In genomic region chr4:120053916-120054315, GRCh38 we compare ENCODE assay signal across 9 cellular contexts. TPM values are rescaled to one million over a fixed set of nuclear protein-coding genes. Genes with fewer than 3 reads are reported as not detected.
A peak's percentile ranks its signal among the peaks of the same experiment; 100 is the strongest.
DNase-seq lines count a peak whose midpoint lies in the region; ATAC-seq, FAIRE-seq and TF ChIP-seq lines count a peak whose summit lies in the region.
"Had no signal": no experiment of that assay in that cellular context is flagged by ENCODE, and none has a peak within 500 bp of the region (broad histone marks: within the 10 kb centered on the region; RNA-seq: fewer than 3 reads in every experiment).

No MANE protein-coding gene starts in this region.

- no peaks in the 10 kb centered on the region for H3K4me1 ChIP-seq in right atrium auricular region
- H3K4me1 ChIP-seq in colonic mucosa: peaks cover 4% of the 10 kb centered on the region

- H3K27me3 Mint-ChIP-seq in stimulated activated memory B cell treated with anti-CD40 and anti-IgM and Interleukin-4, amounts not matched to agents 10 μg/mL and 1 μg/mL and 100 μg/mL, for 72 hours: no peaks in the 10 kb centered on the region

- H3K36me3 ChIP-seq in right atrium auricular region: no peaks in the 10 kb centered on the region
- H3K36me3 ChIP-seq in colonic mucosa: no peaks in the 10 kb centered on the region

- no peak for TF ChIP-seq CTCF in right atrium auricular region (IDR thresholded peaks at IDR 0.05)
- TF ChIP-seq CTCF in colonic mucosa (IDR thresholded peaks at IDR 0.05): no peak

- H3K4me1 Mint-ChIP-seq in stimulated activated memory B cell treated with anti-CD40 and anti-IgM and Interleukin-4, amounts not matched to agents 10 μg/mL and 1 μg/mL and 100 μg/mL, for 72 hours: peaks cover 17% of the 10 kb centered on the region

- intact Hi-C loops in colonic mucosa (cut with DNase I): loop anchor here (5.0 to 10.0 kb wide), 2 partner anchors 497 to 1069 kb away; no protein-coding TSS in a partner anchor

- no peak for TF ChIP-seq POLR2A in GM12892 (IDR thresholded peaks at IDR 0.05; ENCODE audit: low read depth, low read length)

- peak; percentile 66 for FAIRE-seq in GM12892 (lab: Jason Lieb, UNC)

- H3K9me3 Mint-ChIP-seq in stimulated activated memory B cell treated with anti-CD40 and anti-IgM and Interleukin-4, amounts not matched to agents 10 μg/mL and 1 μg/mL and 100 μg/mL, for 72 hours: no peaks in the 10 kb centered on the region

- ATAC-seq in GM19468 (IDR thresholded peaks at IDR 0.05; ENCODE audit: extremely low read depth, unreplicated experiment) (peak; percentile 36), HG02981 (IDR thresholded peaks at IDR 0.05; ENCODE audit: unreplicated experiment) (peak; percentile 61)
- no peak for ATAC-seq in stimulated activated memory B cell treated with anti-CD40 and anti-IgM and Interleukin-4, amounts not matched to agents 10 μg/mL and 1 μg/mL and 100 μg/mL, for 72 hours

- no peaks in the 10 kb centered on the region for H3K27me3 ChIP-seq in right atrium auricular region
- H3K27me3 ChIP-seq in colonic mucosa: no peaks in the 10 kb centered on the region

- H3K27ac Mint-ChIP-seq in stimulated activated memory B cell treated with anti-CD40 and anti-IgM and Interleukin-4, amounts not matched to agents 10 μg/mL and 1 μg/mL and 100 μg/mL, for 72 hours: no peak overlapping the region

- no peak overlapping the region for H3K4me3 Mint-ChIP-seq in stimulated activated memory B cell treated with anti-CD40 and anti-IgM and Interleukin-4, amounts not matched to agents 10 μg/mL and 1 μg/mL and 100 μg/mL, for 72 hours

- H3K27ac ChIP-seq in right atrium auricular region (no peak overlapping the region), colonic mucosa (no peak overlapping the region)

- H3K4me3 ChIP-seq in right atrium auricular region (no peak overlapping the region), colonic mucosa (no peak overlapping the region)

- no peak overlapping the region for H3K9ac ChIP-seq in colonic mucosa (ENCODE audit: low read depth in 2 of 2, low read length in 2 of 2)

- no peaks in the 10 kb centered on the region for H3K9me3 ChIP-seq in right atrium auricular region
- no peaks in the 10 kb centered on the region for H3K9me3 ChIP-seq in colonic mucosa

- DNase-seq in GM12892 (ENCODE audit: insufficient read length): no peak
- peak; percentile 50 for DNase-seq in NAMALWA (ENCODE audit: low spot score)
- no peak for DNase-seq in SKM-1 treated with dmso at 0.1 percent for 144 hours (lab: John Stamatoyannopoulos, UW; ENCODE audit: unreplicated experiment)
- DNase-seq in right atrium auricular region (ENCODE audit: low spot score): no peak
- DNase-seq in colonic mucosa: no peak
- DNase-seq: NCI-H1417 had no signal

- no peaks in the 10 kb centered on the region for H3K36me3 Mint-ChIP-seq in stimulated activated memory B cell treated with anti-CD40 and anti-IgM and Interleukin-4, amounts not matched to agents 10 μg/mL and 1 μg/mL and 100 μg/mL, for 72 hours

RNA-seq across cellular contexts. Expression of gene MAD2L1, which starts 12.7 kb away (rescaled TPM):
- 77.9 TPM for polyA plus RNA-seq in GM12892 (2012; ENCODE audit: missing spikeins)
- total RNA-seq in right atrium auricular region (under 1 TPM; 0.24 to 0.78 TPM), colonic mucosa (10 to 100 TPM; 13.7 to 35.9 TPM)

Comparison
In these comparisons a context has a peak if more than half of its experiments do, and no peak if none do; other contexts are left out.
1. RNA of gene MAD2L1, which starts 12.7 kb away (total RNA-seq): 13.7 to 35.9 TPM in colonic mucosa; 0.24 to 0.78 TPM in right atrium auricular region; every median in the first group is over 4 times any median in the second.